Comparison of ENCODE assay signal across 17 cellular contexts in genomic region chr15:58063612-58064011, GRCh38. TPM values are rescaled to one million over a fixed set of nuclear protein-coding genes. Genes with fewer than 3 reads are reported as not detected.
DNase-seq lines count a peak whose midpoint lies in the region; ATAC-seq, FAIRE-seq and TF ChIP-seq lines count a peak whose summit lies in the region.
"Had no signal": no experiment of that assay in that cellular context is flagged by ENCODE, and none has a peak within 500 bp of the region (broad histone marks: within the 10 kb centered on the region; RNA-seq: fewer than 3 reads in every experiment).

No MANE protein-coding gene starts in this region.

- DNase-seq in heart right ventricle (no peak), Right ventricle myocardium superior (no peak), K562 (ENCODE audit: extremely low read depth in 1 of 4, low spot score in 3 of 4) (no peak), mesothelial cell of epicardium (ENCODE audit: low spot score in 2 of 2, unreplicated experiment in 2 of 2) (no peak), uterus (no peak), NOMO-1 treated with DMSO at 0.1 percent for 48 hours (lab: John Stamatoyannopoulos, UW; ENCODE audit: unreplicated experiment) (no peak), posterior cingulate gyrus (no peak), small intestine (no peak)
- DNase-seq: COR-L47, H7, Kasumi-1, NCI-H1436 treated with DMSO at 0.1 percent for 48 hours, NCI-H2081, NCI-H2227 treated with DMSO at 0.1 percent for 48 hours, NCI-H526 treated with DMSO at 0.1 percent for 48 hours had no signal

- no peaks in the 10 kb centered on the region for H3K9me3 Mint-ChIP-seq in mesothelial cell of epicardium

- no peak for TF ChIP-seq RAD21 in K562 (CRISPR knock-in tag; conservative IDR thresholded peaks at IDR 0.05 in 1 of 2, IDR thresholded peaks at IDR 0.05 in 1 of 2)

- peak overlapping the region in 6 of 10 donors; percentile 58 to 68 (median 64) for H3K4me3 ChIP-seq in heart right ventricle
- peak overlapping the region; percentile 89 for H3K4me3 ChIP-seq in K562
- peak overlapping the region; percentile 53 to 60 for H3K4me3 ChIP-seq in uterus
- no peak overlapping the region for H3K4me3 ChIP-seq in small intestine (ENCODE audit: low read depth in 1 of 2, low read length in 2 of 2)

- peaks cover 78% of the 10 kb centered on the region for H3K27me3 Mint-ChIP-seq in mesothelial cell of epicardium (ENCODE audit: low read depth)

- TF ChIP-seq CTCF in heart right ventricle (IDR thresholded peaks at IDR 0.05) (no peak), K562 (IDR thresholded peaks at IDR 0.05 in 2 of 3, conservative IDR thresholded peaks at IDR 0.05 in 1 of 3; ENCODE audit: insufficient read depth in 2 of 3, low read depth in 1 of 3, low read length in 3 of 3) (no peak), mesothelial cell of epicardium (IDR thresholded peaks at IDR 0.05; ENCODE audit: unreplicated experiment) (no peak), uterus (IDR thresholded peaks at IDR 0.05) (no peak)

- intact Hi-C loops in heart right ventricle (cut with DNase I) (loop anchor here in 7 of 10 donors (1.0 to 10.0 kb wide), 7 partner anchors 121 to 509 kb away; no protein-coding TSS in a partner anchor), Right ventricle myocardium superior (cut with DNase I) (no loop called here), K562 (cut with micrococcal nuclease) (loop anchor here (2.0 to 10.0 kb wide), 2 partner anchors 49 to 399 kb away; no protein-coding TSS in a partner anchor), uterus (cut with DNase I; ENCODE audit: low total_unique reads) (loop anchor here (10.0 kb wide), 2 partner anchors 319 to 399 kb away; no protein-coding TSS in a partner anchor), posterior cingulate gyrus (cut with DNase I) (loop anchor here (10.0 kb wide), 2 partner anchors 121 to 399 kb away; no protein-coding TSS in a partner anchor)

- BruUV-seq in K562 (replicated peaks; lab: Mats Ljungman, UMichigan), result no TSS peak

- POLR2A ChIA-PET in K562 (lab: Yijun Ruan, JAX), result interaction anchor here (0.8 to 1.0 kb wide), 3 partner anchors 17 to 718 kb away, joined by 3 to 6 read pairs (median 3); no protein-coding TSS in a partner anchor

- no peaks in the 10 kb centered on the region for H3K36me3 Mint-ChIP-seq in mesothelial cell of epicardium

- no peaks in the 10 kb centered on the region for H3K9me1 ChIP-seq in K562 (ENCODE audit: control insufficient read depth, insufficient read depth, low read length)

- in situ Hi-C loops in K562 (cut with MboI), result loop anchor here (25.0 kb wide), 2 partner anchors 326 to 501 kb away; no protein-coding TSS in a partner anchor

- H3K27ac ChIP-seq in heart right ventricle, result peak overlapping the region in 7 of 10 donors; percentile 1 to 89 (median 25)
- peak overlapping the region; percentile 82 for H3K27ac ChIP-seq in K562 (ENCODE audit: extremely low read depth, low read depth, low read length)
- H3K27ac ChIP-seq in uterus, result peak overlapping the region; percentile 92 to 96
- H3K27ac ChIP-seq in small intestine (ENCODE audit: low read depth in 1 of 2, low read length in 1 of 2), result no peak overlapping the region
- H3K27ac ChIP-seq: C4-2B had no signal

- TF ChIP-seq EP300 in K562 (IDR thresholded peaks at IDR 0.05; ENCODE audit: low read length), result no peak

- H3K79me2 ChIP-seq in K562 (ENCODE audit: control insufficient read depth, insufficient read depth, low read length), result peaks cover 76% of the 10 kb centered on the region

- H3K27me3 ChIP-seq in heart right ventricle (peaks cover 0 to 100% (median 55%) of the 10 kb centered on the region in 7 donors), K562 (ENCODE audit: control insufficient read depth in 2 of 2, insufficient read depth in 2 of 2, low read length in 2 of 2) (no peaks in the 10 kb centered on the region), uterus (no peaks in the 10 kb centered on the region), small intestine (ENCODE audit: control insufficient read depth in 2 of 2, insufficient read depth in 2 of 2, low read length in 2 of 2) (peaks cover 13 to 24% of the 10 kb centered on the region in 2 donors)

- H4K20me1 ChIP-seq in K562 (replicated peaks; ENCODE audit: control insufficient read depth, insufficient read depth, low read length), result no peaks in the 10 kb centered on the region

- ATAC-seq in heart right ventricle, result no peak
- no peak for ATAC-seq in Right ventricle myocardium superior (ENCODE audit: poor library complexity)
- ATAC-seq in K562, result no peak

- H3K4me1 ChIP-seq in heart right ventricle (peaks cover 0 to 25% (median 12%) of the 10 kb centered on the region in 9 donors), K562 (replicated peaks in 1 of 2; ENCODE audit: control insufficient read depth in 2 of 2, insufficient read depth in 2 of 2, low read length in 2 of 2) (peaks cover 17 to 25% of the 10 kb centered on the region in 2 experiments), uterus (peaks cover 0 to 3% of the 10 kb centered on the region in 2 donors), small intestine (ENCODE audit: control insufficient read depth in 2 of 2, insufficient read depth in 1 of 2, low read depth in 1 of 2, low read length in 1 of 2) (peaks cover 0 to 2% of the 10 kb centered on the region in 2 donors)

- H3K36me3 ChIP-seq in heart right ventricle, result no peaks in the 10 kb centered on the region
- peaks cover 21% of the 10 kb centered on the region; the same call in 1 of the 3 replicates for H3K36me3 ChIP-seq in K562 (ENCODE audit: control insufficient read depth, insufficient read depth, low read length)
- H3K36me3 ChIP-seq in uterus, result no peaks in the 10 kb centered on the region
- H3K36me3 ChIP-seq in small intestine (ENCODE audit: control insufficient read depth in 2 of 2, insufficient read depth in 2 of 2, low read length in 2 of 2), result no peaks in the 10 kb centered on the region

- peaks cover 20% of the 10 kb centered on the region for H3K4me1 Mint-ChIP-seq in mesothelial cell of epicardium

- TF ChIP-seq POLR2A in K562 (conservative IDR thresholded peaks at IDR 0.05) (no peak), uterus (IDR thresholded peaks at IDR 0.05) (no peak)

- peak overlapping the region; percentile 86 for H3K4me2 ChIP-seq in K562 (ENCODE audit: insufficient read depth, low read length)

- 62 to 63% methylated on average over 3 of the region's 3 CpGs for WGBS in heart right ventricle, 2 donors
- WGBS in K562 (ENCODE audit: insufficient coverage, low coverage, missing lambda C conversion rate), result 1% methylated on average over 3 of the region's 3 CpGs
- whole genome bisulfite sequencing in small intestine, 3 donors, result 40 to 57% (median 51%) methylated on average over 3 of the region's 3 CpGs

- H3K9me3 ChIP-seq in heart right ventricle (no peaks in the 10 kb centered on the region), K562 (replicated peaks; ENCODE audit: control insufficient read depth, insufficient read depth, low read depth, low read length) (no peaks in the 10 kb centered on the region), uterus (no peaks in the 10 kb centered on the region), small intestine (ENCODE audit: control insufficient read depth, low read depth) (no peaks in the 10 kb centered on the region)

- no peak overlapping the region for H2AFZ ChIP-seq in K562 (ENCODE audit: low read depth, low read length)

- no peak for FAIRE-seq in K562 (lab: Jason Lieb, UNC)
- FAIRE-seq in small intestine (lab: Jason Lieb, UNC), result no peak

- H3K9ac ChIP-seq in K562 (ENCODE audit: insufficient read depth in 1 of 2, low read depth in 2 of 2, low read length in 2 of 2), result peak overlapping the region in 1 of 2 experiments; percentile 88; a peak in 3 of 4 replicates

- H3K4me3 Mint-ChIP-seq in mesothelial cell of epicardium, result peak overlapping the region; percentile 54

- CTCF ChIA-PET in K562 (lab: Yijun Ruan, JAX; ENCODE audit: low intra/inter-chr PET ratio), result no interaction called here

- no peak overlapping the region for H3K27ac Mint-ChIP-seq in mesothelial cell of epicardium

TF ChIP-seq in K562, 482 proteins besides CTCF, POLR2A, EP300 and RAD21:
- no peak for TF ChIP-seq NCOR1 (IDR thresholded peaks at IDR 0.05)
- TF ChIP-seq TBL1XR1 (IDR thresholded peaks at IDR 0.05; ENCODE audit: low read length in 2 of 2), result 0 out of 4 replicates have a peak, but pooled peaks of 1 of the 2 experiments have one; percentile 6

RNA-seq across cellular contexts. Expression of gene ALDH1A2, which starts 1.9 kb away (rescaled TPM):
- total RNA-seq in heart right ventricle (10 to 100 TPM in 6 of 10 donors, 1 to 10 TPM in 4; 5.0 to 21.0 (median 11.3) TPM), Right ventricle myocardium superior (9.7 TPM), K562 (2014; rRNA removed) (231 and 291 TPM in 2 replicates), K562 (2014; rRNA removed; fragmentation: Illumina TruSeq; extraction: Trizol) (333 and 354 TPM in 2 replicates), K562 (2015; rRNA removed; fragmentation: Illumina TruSeq; extraction: Trizol) (328 and 338 TPM in 2 replicates), K562 (2021) (393 and 398 TPM in 2 replicates), mesothelial cell of epicardium (26.2 to 31.9 TPM (median 28.6 TPM) in 3 replicates), uterus (100 to 1,000 TPM in 2 of 4 donors, 10 to 100 TPM in 2; 47.9 to 128 (median 109) TPM)
- polyA plus RNA-seq in heart right ventricle (1 to 10 TPM; 2.3 to 3.3 TPM), K562 (2011; rRNA removed) (357 and 368 TPM in 2 replicates), K562 (2014; fragmentation: Illumina TruSeq; extraction: Trizol) (310 and 328 TPM in 2 replicates), K562 (2014; fragmentation: Nextera tagmentation; extraction: Ambion mirVana) (100 to 1,000 TPM; 115 to 185 TPM), K562 (2014; rRNA removed) (347 and 404 TPM in 2 replicates), small intestine (1 to 10 TPM in 1 of 3 donors, under 1 TPM in 1, not detected in 1; 0.45 to 2.5 TPM)
- total RNA-seq in K562 (2011; cell fraction: chromatin; rRNA removed; ENCODE audit: low replicate concordance), result 198 and 216 TPM in 2 replicates
- 93.6 and 103 TPM in 2 replicates for total RNA-seq in K562 (2011; cell fraction: nucleolus; rRNA removed)
- total RNA-seq in K562 (2011; cell fraction: nucleoplasm; rRNA removed), result 137 and 198 TPM in 2 replicates
- polyA plus RNA-seq in K562 (2011; cell fraction: cytosol; rRNA removed), result 230 and 238 TPM in 2 replicates
- 194 and 196 TPM in 2 replicates for polyA plus RNA-seq in K562 (2011; cell fraction: nucleus; rRNA removed)
- 303 and 340 TPM in 2 replicates for polyA plus RNA-seq in K562 (2012)
- 402 and 407 TPM in 2 replicates for polyA minus RNA-seq in K562 (2011; rRNA and poly(A)+ RNA removed)
- polyA minus RNA-seq in K562 (2011; cell fraction: cytosol; rRNA and poly(A)+ RNA removed), result 228 and 368 TPM in 2 replicates
- 133 and 189 TPM in 2 replicates for polyA minus RNA-seq in K562 (2011; cell fraction: nucleus; rRNA and poly(A)+ RNA removed)
- total RNA-seq: A172 had no signal

Comparison
In these comparisons a context has a peak if more than half of its experiments do, and no peak if none do; other contexts are left out.
1. H3K27ac ChIP-seq: peak in heart right ventricle (7 of 10), K562 (single experiment) and uterus (2 of 2); none in small intestine (0 of 2).
2. H3K4me3 ChIP-seq: peak in heart right ventricle (6 of 10), K562 (single experiment) and uterus (2 of 2); none in small intestine (0 of 2).